1 cellular context compared by ENCODE assay signal in the genomic region with DNA sequence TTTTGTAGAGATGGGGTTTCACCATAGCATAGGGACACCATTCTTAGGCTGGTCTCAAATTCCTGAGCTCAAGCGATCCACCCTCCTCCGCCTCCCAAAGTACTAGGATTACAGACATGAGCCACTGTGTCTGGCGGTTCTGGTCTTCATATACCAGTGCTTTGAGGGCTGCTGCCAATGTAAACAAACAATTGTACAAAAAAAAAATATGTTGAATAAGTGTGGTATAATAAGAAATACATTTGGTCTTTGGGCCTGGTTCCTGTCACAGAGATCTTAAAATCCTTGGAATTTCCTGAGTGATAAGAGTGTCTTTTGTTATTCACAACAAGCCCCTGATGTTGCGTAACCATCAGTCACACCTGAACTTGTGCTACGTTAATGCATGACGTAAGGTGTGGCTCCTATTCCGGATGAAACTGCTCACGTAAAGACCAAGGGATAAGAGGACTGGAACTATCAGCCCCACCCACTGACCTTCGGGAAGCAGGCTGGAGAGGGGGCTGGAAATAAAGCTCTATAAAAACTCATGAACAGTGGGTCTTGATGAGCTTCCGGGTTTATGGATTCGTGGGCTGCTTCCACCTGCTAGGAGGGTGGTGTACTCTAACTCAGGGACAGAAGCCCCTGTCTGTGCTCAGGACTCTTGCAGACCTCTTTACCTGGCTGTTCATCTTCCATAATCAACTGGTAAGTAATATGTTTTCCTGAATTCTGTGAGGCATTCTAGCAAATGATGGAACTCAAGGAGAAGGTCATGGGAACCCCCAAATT.
TF ChIP-seq lines count a peak whose summit lies in the region.

No MANE protein-coding gene starts in this region.

TF ChIP-seq in HEK293, 187 proteins besides CTCF, POLR2A, EP300 and RAD21 (continued from another document):
- TF ChIP-seq, protein P1, sequence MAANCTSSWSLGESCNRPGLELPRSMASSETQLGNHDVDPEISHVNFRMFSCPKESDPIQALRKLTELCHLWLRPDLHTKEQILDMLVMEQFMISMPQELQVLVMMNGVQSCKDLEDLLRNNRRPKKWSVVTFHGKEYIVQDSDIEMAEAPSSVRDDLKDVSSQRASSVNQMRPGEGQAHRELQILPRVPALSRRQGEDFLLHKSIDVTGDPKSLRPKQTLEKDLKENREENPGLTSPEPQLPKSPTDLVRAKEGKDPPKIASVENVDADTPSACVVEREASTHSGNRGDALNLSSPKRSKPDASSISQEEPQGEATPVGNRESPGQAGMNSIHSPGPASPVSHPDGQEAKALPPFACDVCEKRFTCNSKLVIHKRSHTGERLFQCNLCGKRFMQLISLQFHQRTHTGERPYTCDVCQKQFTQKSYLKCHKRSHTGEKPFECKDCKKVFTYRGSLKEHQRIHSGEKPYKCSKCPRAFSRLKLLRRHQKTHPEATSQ (tag by site-specific recombination; IDR thresholded peaks at IDR 0.05): no peak
- TF ChIP-seq, protein P2, sequence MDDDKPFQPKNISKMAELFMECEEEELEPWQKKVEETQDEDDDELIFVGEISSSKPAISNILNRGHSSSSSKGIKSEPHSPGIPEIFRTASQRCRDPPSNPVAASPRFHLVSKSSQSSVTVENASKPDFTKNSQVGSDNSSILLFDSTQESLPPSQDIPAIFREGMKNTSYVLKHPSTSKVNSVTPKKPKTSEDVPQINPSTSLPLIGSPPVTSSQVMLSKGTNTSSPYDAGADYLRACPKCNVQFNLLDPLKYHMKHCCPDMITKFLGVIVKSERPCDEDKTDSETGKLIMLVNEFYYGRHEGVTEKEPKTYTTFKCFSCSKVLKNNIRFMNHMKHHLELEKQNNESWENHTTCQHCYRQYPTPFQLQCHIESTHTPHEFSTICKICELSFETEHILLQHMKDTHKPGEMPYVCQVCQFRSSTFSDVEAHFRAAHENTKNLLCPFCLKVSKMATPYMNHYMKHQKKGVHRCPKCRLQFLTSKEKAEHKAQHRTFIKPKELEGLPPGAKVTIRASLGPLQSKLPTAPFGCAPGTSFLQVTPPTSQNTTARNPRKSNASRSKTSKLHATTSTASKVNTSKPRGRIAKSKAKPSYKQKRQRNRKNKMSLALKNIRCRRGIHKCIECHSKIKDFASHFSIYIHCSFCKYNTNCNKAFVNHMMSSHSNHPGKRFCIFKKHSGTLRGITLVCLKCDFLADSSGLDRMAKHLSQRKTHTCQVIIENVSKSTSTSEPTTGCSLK (tag by site-specific recombination; IDR thresholded peaks at IDR 0.05): no peak
- TF ChIP-seq BCL11B (tag by site-specific recombination; IDR thresholded peaks at IDR 0.05; ENCODE audit: low read depth) (no peak), ZNF221 (tag by site-specific recombination; IDR thresholded peaks at IDR 0.05; ENCODE audit: borderline replicate concordance) (no peak), ZNF776 (tag by site-specific recombination; IDR thresholded peaks at IDR 0.05; ENCODE audit: borderline replicate concordance) (no peak), ZNF529 (tag by site-specific recombination; IDR thresholded peaks at IDR 0.05; ENCODE audit: insufficient replicate concordance) (no peak), ZNF571 (tag by site-specific recombination; IDR thresholded peaks at IDR 0.05) (no peak), ZSCAN23 (tag by site-specific recombination; IDR thresholded peaks at IDR 0.05) (no peak), ZNF623 (tag by site-specific recombination; IDR thresholded peaks at IDR 0.05) (no peak), ZNF837 (tag by site-specific recombination; IDR thresholded peaks at IDR 0.05) (no peak), ZSCAN30 (tag by site-specific recombination; IDR thresholded peaks at IDR 0.05) (no peak), ZNF350 (tag by site-specific recombination; IDR thresholded peaks at IDR 0.05) (no peak), ZNF626 (tag by site-specific recombination; IDR thresholded peaks at IDR 0.05) (no peak), EGR2 (tag by site-specific recombination; IDR thresholded peaks at IDR 0.05; ENCODE audit: low read depth) (no peak), ZNF645 (tag by site-specific recombination; IDR thresholded peaks at IDR 0.05) (no peak), ZNF157 (tag by site-specific recombination; IDR thresholded peaks at IDR 0.05) (no peak), ZNF341 (tag by site-specific recombination; IDR thresholded peaks at IDR 0.05; ENCODE audit: low read depth) (no peak), ZNF211 (tag by site-specific recombination; IDR thresholded peaks at IDR 0.05; ENCODE audit: low read depth) (no peak), ZNF146 (tag by site-specific recombination; IDR thresholded peaks at IDR 0.05) (no peak), ZNF791 (tag by site-specific recombination; IDR thresholded peaks at IDR 0.05) (no peak), ZNF830 (tag by site-specific recombination; IDR thresholded peaks at IDR 0.05; ENCODE audit: low read depth) (no peak), PRDM1 (tag by site-specific recombination; IDR thresholded peaks at IDR 0.05) (no peak), ZNF501 (tag by site-specific recombination; IDR thresholded peaks at IDR 0.05) (no peak), SP2 (tag by site-specific recombination; IDR thresholded peaks at IDR 0.05) (peak; percentile 43; the same call in 1 of the 2 replicates), ZNF239 (tag by site-specific recombination; IDR thresholded peaks at IDR 0.05) (no peak), REST (tag by site-specific recombination; IDR thresholded peaks at IDR 0.05) (no peak), ZNF121 (tag by site-specific recombination; IDR thresholded peaks at IDR 0.05) (no peak), ZNF324 (tag by site-specific recombination; IDR thresholded peaks at IDR 0.05) (no peak), ZNF335 (tag by site-specific recombination; conservative IDR thresholded peaks at IDR 0.05) (peak; percentile 76), ZNF629 (tag by site-specific recombination; IDR thresholded peaks at IDR 0.05) (peak; percentile 94), ZNF423 (tag by site-specific recombination; IDR thresholded peaks at IDR 0.05) (no peak), ZNF488 (tag by site-specific recombination; IDR thresholded peaks at IDR 0.05) (no peak), GLIS2 (tag by site-specific recombination; IDR thresholded peaks at IDR 0.05) (no peak), ZNF23 (tag by site-specific recombination; IDR thresholded peaks at IDR 0.05; ENCODE audit: borderline replicate concordance) (no peak), ZNF19 (tag by site-specific recombination; IDR thresholded peaks at IDR 0.05; ENCODE audit: low read depth) (no peak), ZNF362 (tag by site-specific recombination; IDR thresholded peaks at IDR 0.05) (no peak; the same call in 1 of the 2 replicates), HOXD13 (CRISPR knock-in tag; IDR thresholded peaks at IDR 0.05; ENCODE audit: borderline replicate concordance) (no peak), ZBTB8A (tag by site-specific recombination; IDR thresholded peaks at IDR 0.05) (no peak), SCRT2 (tag by site-specific recombination; IDR thresholded peaks at IDR 0.05) (no peak)
- TF ChIP-seq, protein P3, sequence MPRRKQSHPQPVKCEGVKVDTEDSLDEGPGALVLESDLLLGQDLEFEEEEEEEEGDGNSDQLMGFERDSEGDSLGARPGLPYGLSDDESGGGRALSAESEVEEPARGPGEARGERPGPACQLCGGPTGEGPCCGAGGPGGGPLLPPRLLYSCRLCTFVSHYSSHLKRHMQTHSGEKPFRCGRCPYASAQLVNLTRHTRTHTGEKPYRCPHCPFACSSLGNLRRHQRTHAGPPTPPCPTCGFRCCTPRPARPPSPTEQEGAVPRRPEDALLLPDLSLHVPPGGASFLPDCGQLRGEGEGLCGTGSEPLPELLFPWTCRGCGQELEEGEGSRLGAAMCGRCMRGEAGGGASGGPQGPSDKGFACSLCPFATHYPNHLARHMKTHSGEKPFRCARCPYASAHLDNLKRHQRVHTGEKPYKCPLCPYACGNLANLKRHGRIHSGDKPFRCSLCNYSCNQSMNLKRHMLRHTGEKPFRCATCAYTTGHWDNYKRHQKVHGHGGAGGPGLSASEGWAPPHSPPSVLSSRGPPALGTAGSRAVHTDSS (tag by site-specific recombination; IDR thresholded peaks at IDR 0.05): no peak
